Comparison of ENCODE assay signal across 20 cellular contexts in the genomic region with DNA sequence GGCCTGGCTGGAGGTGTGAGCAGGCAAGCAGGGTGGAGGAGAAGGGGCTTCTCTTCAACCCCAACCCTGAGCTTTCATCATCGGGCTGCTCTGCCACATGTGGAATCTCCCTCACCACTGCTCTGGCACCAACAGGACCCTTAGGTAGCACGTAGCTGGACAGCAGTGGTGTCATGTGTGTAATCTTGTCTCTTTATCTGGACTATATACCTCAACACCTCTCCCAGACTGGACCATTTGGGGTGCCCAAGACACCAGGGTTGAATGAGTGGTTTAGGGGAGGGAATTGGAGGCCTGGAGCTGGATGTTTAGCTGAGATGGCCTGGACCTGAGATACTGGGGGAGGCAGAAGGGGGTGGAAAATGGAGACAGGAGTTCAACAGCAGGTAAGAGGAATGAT.
"Had no signal": no experiment of that assay in that cellular context is flagged by ENCODE, and none has a peak within 500 bp of the region (broad histone marks: within the 10 kb centered on the region; RNA-seq: fewer than 3 reads in every experiment).

No MANE protein-coding gene starts in this region.

- H3K4me3 Mint-ChIP-seq: endodermal cell, mesothelial cell of epicardium, natural killer cell, neural crest cell, type B pancreatic cell had no signal

- H3K27ac Mint-ChIP-seq: endodermal cell, mesothelial cell of epicardium, progenitor cell of endocrine pancreas, type B pancreatic cell had no signal

- H3K4me1 ChIP-seq: colonic mucosa, thyroid gland had no signal

- H3K27ac ChIP-seq: colonic mucosa, heart left ventricle, ovary, suprapubic skin, thyroid gland had no signal

- H3K36me3 Mint-ChIP-seq: mesothelial cell of epicardium, natural killer cell, type B pancreatic cell had no signal

- H3K9me3 Mint-ChIP-seq: endodermal cell, mesothelial cell of epicardium, natural killer cell had no signal

- H3K4me3 ChIP-seq: colonic mucosa, heart left ventricle, ovary, suprapubic skin, thyroid gland had no signal

- ATAC-seq: heart left ventricle, left lobe of liver, natural killer cell, right cardiac atrium had no signal

- H3K27me3 ChIP-seq: colonic mucosa, heart left ventricle, ovary, suprapubic skin, thyroid gland had no signal

- H3K36me3 ChIP-seq: colonic mucosa, heart left ventricle, ovary, suprapubic skin, thyroid gland had no signal

- DNase-seq: colonic mucosa; dermis blood vessel endothelial cell; foreskin melanocyte; hypothalamus; mammary epithelial cell; natural killer cell; right cardiac atrium; small intestine; stimulated activated CD4-positive, alpha-beta T cell treated with anti-CD3 and anti-CD28 coated beads, Interleukin-2, amount 100 ng/mL, for 48 hours; stimulated activated naive CD4-positive, alpha-beta T cell treated with Interleukin-2 at 50 U/mL for 16 hours; thyroid gland had no signal
